Comparison of ENCODE assay signal across 8 cellular contexts in the genomic region with DNA sequence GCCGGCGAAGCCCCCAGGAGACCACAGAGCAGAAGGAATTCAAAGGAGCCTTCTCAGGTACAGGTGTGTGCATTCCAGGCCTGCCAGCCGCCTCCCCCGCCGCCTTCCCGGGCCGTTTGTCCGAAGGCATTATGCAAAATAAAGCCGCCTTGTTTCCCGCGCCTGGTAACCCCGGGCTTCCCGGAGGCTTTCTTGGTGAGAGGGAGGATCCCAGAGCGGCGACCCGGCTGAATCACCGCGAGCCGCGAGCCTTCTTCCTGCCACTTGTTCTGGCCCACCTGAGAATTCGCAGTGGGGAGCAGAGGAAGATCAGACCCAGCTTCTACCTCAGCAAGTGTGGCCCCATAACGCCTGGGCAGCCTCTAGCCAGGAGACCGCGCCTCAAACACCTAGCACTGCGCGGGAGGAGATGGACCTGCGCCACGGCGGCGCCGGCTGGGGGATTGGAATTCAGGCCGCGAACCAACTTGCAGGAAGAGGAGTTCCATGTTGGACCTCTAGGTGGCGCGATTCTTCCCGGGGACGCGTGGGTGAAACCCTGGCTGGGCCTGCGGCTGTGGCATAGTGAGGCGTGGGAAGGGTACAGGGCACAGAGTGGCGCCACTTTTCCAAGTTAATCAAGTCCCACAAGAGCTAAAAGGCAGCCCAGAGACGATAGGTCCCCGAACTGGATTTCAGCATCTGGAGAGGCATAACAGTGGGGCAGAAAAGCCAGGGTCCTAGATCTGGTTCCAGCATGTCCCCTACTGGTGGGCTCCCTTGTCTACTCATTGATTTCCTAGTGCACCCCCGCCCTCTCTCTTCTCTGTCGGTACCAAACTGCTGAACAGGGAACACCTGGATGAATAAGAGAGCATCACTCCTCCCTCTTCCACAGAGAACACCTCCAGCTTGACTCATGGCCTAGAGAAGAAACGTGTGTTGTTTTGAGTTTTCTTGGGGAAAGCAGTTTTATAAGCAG.
A peak's percentile ranks its signal among the peaks of the same experiment; 100 is the strongest.
DNase-seq lines count a peak whose midpoint lies in the region; ATAC-seq and TF ChIP-seq lines count a peak whose summit lies in the region.

No MANE protein-coding gene starts in this region.

- H3K9ac ChIP-seq in DND-41 (ENCODE audit: low read depth, low read length): no peak overlapping the region

- H2AFZ ChIP-seq in DND-41 (ENCODE audit: low read depth, low read length): no peak overlapping the region

- H3K4me3 ChIP-seq in DND-41 (ENCODE audit: low read depth in 1 of 2, low read length in 2 of 2) (no peak overlapping the region), skeletal muscle cell (ENCODE audit: low read depth, low read length) (peak overlapping the region; percentile 7)

- TF ChIP-seq CTCF in DND-41 (IDR thresholded peaks at IDR 0.05; ENCODE audit: borderline replicate concordance, extremely low read depth, low read length, poor library complexity, severe bottlenecking): peak; percentile 46

- no peak overlapping the region for H3K27ac ChIP-seq in DND-41 (ENCODE audit: low read length)

- no peaks in the 10 kb centered on the region for H3K36me3 ChIP-seq in DND-41 (ENCODE audit: insufficient read depth, low read length)

- no peaks in the 10 kb centered on the region for H3K79me2 ChIP-seq in DND-41 (ENCODE audit: insufficient read depth, low read length)

- ATAC-seq in DND-41 (ENCODE audit: insufficient read depth, low read depth) (no peak), HG02798 (IDR thresholded peaks at IDR 0.05; ENCODE audit: poor library complexity, unreplicated experiment) (peak; percentile 67), HG03175 (IDR thresholded peaks at IDR 0.05; ENCODE audit: unreplicated experiment) (no peak)

- DNase-seq in DND-41 (peak; percentile 8), SK-N-DZ (ENCODE audit: low spot score) (peak; percentile 4), hepatic stellate cell (ENCODE audit: low spot score) (peak; percentile 16), skeletal muscle cell (ENCODE audit: low read depth) (no peak), AML-193 (lab: John Stamatoyannopoulos, UW) (no peak)
- DNase-seq in activated naive CD8-positive, alpha-beta T cell treated with anti-CD3 and anti-CD28 coated beads, Interleukin-2, amount 50 U/mL, for 16 hours (ENCODE audit: low read depth, low spot score): peak; percentile 35

- H3K9me3 ChIP-seq in DND-41 (ENCODE audit: insufficient read depth, low read length, severe bottlenecking): no peaks in the 10 kb centered on the region

- H4K20me1 ChIP-seq in DND-41 (ENCODE audit: insufficient read depth, low read length): no peaks in the 10 kb centered on the region

- H3K4me1 ChIP-seq in DND-41 (ENCODE audit: insufficient read depth, low read length): no peaks in the 10 kb centered on the region

- H3K27me3 ChIP-seq in DND-41 (ENCODE audit: insufficient read depth, low read length, poor library complexity): no peaks in the 10 kb centered on the region

- no peak overlapping the region for H3K4me2 ChIP-seq in DND-41 (ENCODE audit: insufficient read depth, low read length)

Comparison
In these comparisons a context has a peak if more than half of its experiments do, and no peak if none do; other contexts are left out.
1. DNase-seq: peak in DND-41 (single experiment), SK-N-DZ (single experiment), activated naive CD8-positive, alpha-beta T cell treated with anti-CD3 and anti-CD28 coated beads, Interleukin-2, amount 50 U/mL, for 16 hours (single experiment) and hepatic stellate cell (single experiment); none in skeletal muscle cell (single experiment) and AML-193 (0 of 2).